11 cellular contexts compared by ENCODE assay signal in genomic region chr17:51257150-51258081, GRCh38. TPM values are rescaled to one million over a fixed set of nuclear protein-coding genes. Genes with fewer than 3 reads are reported as not detected.
DNase-seq lines count a peak whose midpoint lies in the region; ATAC-seq and TF ChIP-seq lines count a peak whose summit lies in the region.
"Had no signal": no experiment of that assay in that cellular context is flagged by ENCODE, and none has a peak within 500 bp of the region (broad histone marks: within the 10 kb centered on the region; RNA-seq: fewer than 3 reads in every experiment).

No MANE protein-coding gene starts in this region.

- no peak overlapping the region for H3K18ac ChIP-seq in IMR-90 (ENCODE audit: low read depth, low read length)

- no peaks in the 10 kb centered on the region for H3K27me3 Mint-ChIP-seq in CD8-positive, alpha-beta T cell (ENCODE audit: low read depth)
- H3K27me3 Mint-ChIP-seq in natural killer cell (ENCODE audit: low read depth in 2 of 2) = no peaks in the 10 kb centered on the region

- TF ChIP-seq POLR2A in IMR-90 (IDR thresholded peaks at IDR 0.05; ENCODE audit: low read depth, low read length) (no peak), stomach (IDR thresholded peaks at IDR 0.05) (no peak)

- H3K23ac ChIP-seq in IMR-90 (ENCODE audit: low read depth, low read length) = no peak overlapping the region

- no peak for ATAC-seq in CD8-positive, alpha-beta T cell
- ATAC-seq in IMR-90 (ENCODE audit: low read depth) (no peak), natural killer cell (no peak), GM21528 (IDR thresholded peaks at IDR 0.05; ENCODE audit: low FRiP score, unreplicated experiment) (no peak)
- ATAC-seq: activated naive CD4-positive, alpha-beta T cell treated with anti-CD3 and anti-CD28 coated beads, Interleukin-2, amount 50 U/mL, for 72 hours had no signal

- peaks cover 36% of the 10 kb centered on the region for H3K4me1 ChIP-seq in CD8-positive, alpha-beta T cell (ENCODE audit: insufficient read depth, low read length)
- H3K4me1 ChIP-seq in IMR-90 (ENCODE audit: control insufficient read depth, insufficient read depth, low read length) (no peaks in the 10 kb centered on the region; the same call in 1 of the 2 replicates), mammary epithelial cell (ENCODE audit: insufficient read depth, low read length) (peaks cover 26% of the 10 kb centered on the region), stomach (peaks cover 29 to 78% (median 63%) of the 10 kb centered on the region in 4 donors)

- H3K4me1 Mint-ChIP-seq in CD8-positive, alpha-beta T cell (ENCODE audit: low read depth) = peaks cover 61% of the 10 kb centered on the region
- H3K4me1 Mint-ChIP-seq in natural killer cell = peaks cover 42 to 48% of the 10 kb centered on the region in 2 donors

- peak overlapping the region; percentile 97 for H3K4me3 Mint-ChIP-seq in CD8-positive, alpha-beta T cell
- peak overlapping the region; percentile 94 for H3K4me3 Mint-ChIP-seq in natural killer cell

- no peak overlapping the region for H4K8ac ChIP-seq in IMR-90 (ENCODE audit: low read depth in 2 of 2, low read length in 2 of 2)

- no peak overlapping the region for H2BK15ac ChIP-seq in IMR-90 (ENCODE audit: low read depth, low read length)

- BruUV-seq in IMR-90 (replicated peaks; lab: Mats Ljungman, UMichigan) (no TSS peak), mammary epithelial cell (replicated peaks; lab: Mats Ljungman, UMichigan) (TSS peak; percentile 3)

- H3K36me3 ChIP-seq in CD8-positive, alpha-beta T cell (ENCODE audit: insufficient read depth, low read length) = no peaks in the 10 kb centered on the region
- H3K36me3 ChIP-seq in IMR-90 (ENCODE audit: control insufficient read depth, insufficient read depth, low read length) = peaks cover 5% of the 10 kb centered on the region
- peaks cover 2% of the 10 kb centered on the region for H3K36me3 ChIP-seq in mammary epithelial cell (ENCODE audit: insufficient read depth, low read length)
- H3K36me3 ChIP-seq in stomach = peaks cover 0 to 24% (median 20%) of the 10 kb centered on the region in 4 donors

- no peaks in the 10 kb centered on the region for H3K9me3 ChIP-seq in CD8-positive, alpha-beta T cell (ENCODE audit: low read length)
- H3K9me3 ChIP-seq in IMR-90 (ENCODE audit: control insufficient read depth, insufficient read depth, low read length) (no peaks in the 10 kb centered on the region), mammary epithelial cell (replicated peaks; ENCODE audit: insufficient read depth, low read length) (no peaks in the 10 kb centered on the region), stomach (no peaks in the 10 kb centered on the region)
- H3K9me3 ChIP-seq: tibial nerve had no signal

- H3K36me3 Mint-ChIP-seq in CD8-positive, alpha-beta T cell = peaks cover 49% of the 10 kb centered on the region
- no peaks in the 10 kb centered on the region for H3K36me3 Mint-ChIP-seq in natural killer cell

- no peak overlapping the region for H2BK5ac ChIP-seq in IMR-90 (ENCODE audit: low read depth, low read length, poor library complexity, severe bottlenecking)

- H4K20me1 ChIP-seq in IMR-90 (ENCODE audit: insufficient read depth, low read length) = peaks cover 29% of the 10 kb centered on the region
- H4K20me1 ChIP-seq in mammary epithelial cell (ENCODE audit: insufficient read depth, low read length) = no peaks in the 10 kb centered on the region

- TF ChIP-seq EP300 in stomach (IDR thresholded peaks at IDR 0.05) = no peak

- no peak overlapping the region for H3K14ac ChIP-seq in IMR-90 (replicated peaks; ENCODE audit: low read depth, low read length)

- CTCF ChIA-PET in CD8-positive, alpha-beta T cell (lab: Charles Lee) = interaction anchor here (0.6 kb wide), 1 partner anchor 8 kb away, joined by 3 read pairs; no protein-coding TSS in a partner anchor
- CTCF ChIA-PET in IMR-90 (lab: Yijun Ruan, JAX) = interaction anchor here (0.6 kb wide), 1 partner anchor 24 kb away, joined by 3 read pairs; no protein-coding TSS in a partner anchor
- CTCF ChIA-PET in mammary epithelial cell (lab: Charles Lee; ENCODE audit: low non-redundant PET) = interaction anchor here (0.6 kb wide), 1 partner anchor 27 kb away, joined by 8 read pairs; no protein-coding TSS in a partner anchor

- dilution Hi-C loops in IMR-90 (cut with HindIII; ENCODE audit: low sequenced_read_pairs, unreplicated experiment) = no loop called here
- dilution Hi-C loops in mammary epithelial cell (cut with HindIII; ENCODE audit: low sequenced_read_pairs) = no loop called here

- in situ Hi-C loops in IMR-90 (cut with MboI; ENCODE audit: low sequenced_read_pairs) (no loop called here), mammary epithelial cell (cut with MboI; ENCODE audit: low sequenced_read_pairs in 2 of 2) (no loop called here)

- no peak overlapping the region for H2BK20ac ChIP-seq in IMR-90 (ENCODE audit: low read depth, low read length)

- H2AK9ac ChIP-seq in IMR-90 (replicated peaks; ENCODE audit: low read depth, low read length, poor library complexity) = no peak overlapping the region

- no peak for TF ChIP-seq RAD21 in IMR-90 (IDR thresholded peaks at IDR 0.05; ENCODE audit: low read length)

- no peaks in the 10 kb centered on the region for H3K9me3 Mint-ChIP-seq in CD8-positive, alpha-beta T cell
- no peaks in the 10 kb centered on the region for H3K9me3 Mint-ChIP-seq in natural killer cell
- H3K9me3 Mint-ChIP-seq: activated naive CD4-positive, alpha-beta T cell treated with anti-CD3 and anti-CD28 coated beads, Interleukin-2, amount 50 U/mL, for 72 hours had no signal

- TF ChIP-seq CTCF in CD8-positive, alpha-beta T cell (IDR thresholded peaks at IDR 0.05) = no peak
- TF ChIP-seq CTCF in IMR-90 (conservative IDR thresholded peaks at IDR 0.05; ENCODE audit: low read depth, low read length) = no peak
- TF ChIP-seq CTCF in mammary epithelial cell (conservative IDR thresholded peaks at IDR 0.05 in 1 of 2, IDR thresholded peaks at IDR 0.05 in 1 of 2; ENCODE audit: extremely low read depth in 1 of 2, insufficient read depth in 1 of 2, low read depth in 1 of 2, low read length in 2 of 2) = no peak
- TF ChIP-seq CTCF in natural killer cell (IDR thresholded peaks at IDR 0.05) = no peak
- no peak for TF ChIP-seq CTCF in stomach (IDR thresholded peaks at IDR 0.05)

- peaks cover 2% of the 10 kb centered on the region for H3K9me1 ChIP-seq in IMR-90 (ENCODE audit: insufficient read depth, low read length)

- no peak for DNase-seq in CD8-positive, alpha-beta T cell
- DNase-seq in IMR-90 = no peak
- no peak for DNase-seq in mammary epithelial cell
- DNase-seq in natural killer cell = no peak
- no peak for DNase-seq in NCI-H345 (lab: John Stamatoyannopoulos, UW)
- DNase-seq in stomach = no peak
- DNase-seq in foreskin melanocyte = no peak

- no peaks in the 10 kb centered on the region for H3K27me3 ChIP-seq in CD8-positive, alpha-beta T cell (ENCODE audit: insufficient read depth, low read length)
- H3K27me3 ChIP-seq in IMR-90 (ENCODE audit: control insufficient read depth, insufficient read depth, low read length) (no peaks in the 10 kb centered on the region), mammary epithelial cell (ENCODE audit: insufficient read depth, low read length) (no peaks in the 10 kb centered on the region), stomach (no peaks in the 10 kb centered on the region)
- H3K27me3 ChIP-seq: tibial nerve had no signal

- no peak overlapping the region for H2AK5ac ChIP-seq in IMR-90 (ENCODE audit: low read depth, low read length)

- intact Hi-C loops in CD8-positive, alpha-beta T cell (cut with DNase I, micrococcal nuclease) = loop anchor here in 1 of 2 experiments (5.0 kb wide), 1 partner anchor 90 kb away; the partner anchor contains the start of gene NME2
- intact Hi-C loops in IMR-90 (cut with micrococcal nuclease) = loop anchor here (5.0 kb wide), 1 partner anchor 40 kb away; no protein-coding TSS in a partner anchor
- intact Hi-C loops in mammary epithelial cell (cut with micrococcal nuclease) = loop anchor here (5.0 kb wide), 1 partner anchor 35 kb away; no protein-coding TSS in a partner anchor
- intact Hi-C loops in natural killer cell (cut with micrococcal nuclease) = no loop called here
- intact Hi-C loops in stomach (cut with DNase I; ENCODE audit: low total_unique reads) = no loop called here

- no peak overlapping the region for H2BK120ac ChIP-seq in IMR-90 (ENCODE audit: low read depth, low read length)

- H3K56ac ChIP-seq in IMR-90 (ENCODE audit: extremely low read depth, insufficient read depth, low read length) = no peak overlapping the region

- peaks cover 9 to 42% of the 10 kb centered on the region in 2 experiments; a peak in 3 of 4 replicates for H3K79me1 ChIP-seq in IMR-90 (ENCODE audit: low read depth in 1 of 2, low read length in 2 of 2)

- no peak overlapping the region for H4K91ac ChIP-seq in IMR-90 (ENCODE audit: insufficient read depth, low read depth, low read length)

- H3K4me2 ChIP-seq in IMR-90 (ENCODE audit: low read depth, low read length) (no peak overlapping the region), mammary epithelial cell (ENCODE audit: insufficient read depth, low read depth, low read length) (peak overlapping the region; percentile 87)

- H3K9ac ChIP-seq in IMR-90 (ENCODE audit: low read depth, low read length) = no peak overlapping the region
- no peak overlapping the region for H3K9ac ChIP-seq in mammary epithelial cell (ENCODE audit: insufficient read depth, low read length)

- H3K27ac ChIP-seq in CD8-positive, alpha-beta T cell (ENCODE audit: low read depth, low read length) = no peak overlapping the region
- H3K27ac ChIP-seq in IMR-90 (ENCODE audit: insufficient read depth, low read length) (no peak overlapping the region), mammary epithelial cell (ENCODE audit: insufficient read depth, low read depth, low read length) (no peak overlapping the region), stomach (no peak overlapping the region)
- H3K27ac ChIP-seq: tibial nerve had no signal

- no peak overlapping the region for H3K4ac ChIP-seq in IMR-90 (ENCODE audit: low read depth, low read length)

- no peak overlapping the region for H3K27ac Mint-ChIP-seq in CD8-positive, alpha-beta T cell
- H3K27ac Mint-ChIP-seq in natural killer cell = peak overlapping the region; percentile 7 to 91

- H3K4me3 ChIP-seq in CD8-positive, alpha-beta T cell (ENCODE audit: low read depth, low read length) = no peak overlapping the region
- H3K4me3 ChIP-seq in IMR-90 (ENCODE audit: insufficient read depth, low read depth, low read length) (no peak overlapping the region), mammary epithelial cell (replicated peaks in 1 of 3; ENCODE audit: insufficient read depth in 1 of 3, low read depth in 2 of 3, low read length in 3 of 3) (peak overlapping the region in 1 of 3 experiments; percentile 91), stomach (peak overlapping the region in 2 of 4 donors; percentile 95 to 97)
- H3K4me3 ChIP-seq: lung had no signal

- WGBS in IMR-90 (ENCODE audit: extremely low coverage in 2 of 2, insufficient read length in 1 of 2), 2 experiments = no CpG with 5 or more reads among the region's 3 CpGs
- 79% methylated on average over 3 of the region's 3 CpGs for WGBS in mammary epithelial cell (ENCODE audit: low coverage, missing lambda C conversion rate)
- 49 to 56% (median 52%) methylated on average over 3 of the region's 3 CpGs for whole genome bisulfite sequencing in stomach, 5 donors

- H4K5ac ChIP-seq in IMR-90 (ENCODE audit: low read depth, low read length) = no peak overlapping the region

- peaks cover 96% of the 10 kb centered on the region for H3K79me2 ChIP-seq in mammary epithelial cell (ENCODE audit: insufficient read depth, low read length)

- no peak overlapping the region for H2AFZ ChIP-seq in IMR-90 (replicated peaks; ENCODE audit: low read length, poor library complexity)
- H2AFZ ChIP-seq in mammary epithelial cell (ENCODE audit: low read depth, low read length) = no peak overlapping the region

- POLR2A ChIA-PET in CD8-positive, alpha-beta T cell (lab: Charles Lee) = interaction anchor here (1.1 to 1.9 kb wide), 3 partner anchors 11 to 104 kb away, joined by 4 to 9 read pairs (median 4); partner anchors contain the start of gene NME1
- POLR2A ChIA-PET in IMR-90 (lab: Charles Lee; ENCODE audit: unreplicated experiment) = no interaction called here

RNA-seq across cellular contexts. Expression of gene MBTD1, which starts 2.4 kb away (rescaled TPM):
- total RNA-seq in CD8-positive, alpha-beta T cell = 10 to 100 TPM; 23.7 to 24.7 TPM
- total RNA-seq in IMR-90 (2012; rRNA removed) = 5.6 and 6.9 TPM in 2 replicates
- 2.5 and 3.2 TPM in 2 replicates for polyA plus RNA-seq in IMR-90 (2012; rRNA removed)
- polyA plus RNA-seq in IMR-90 (2012; cell fraction: cytosol; rRNA removed) = 0.37 and 0.71 TPM in 2 replicates
- 1.1 and 13.9 TPM in 2 replicates for polyA plus RNA-seq in IMR-90 (2012; cell fraction: nucleus; rRNA removed; ENCODE audit: low replicate concordance)
- 10 to 100 TPM in 1 of 2 donors, 1 to 10 TPM in 1; 7.5 to 10.3 TPM for total RNA-seq in mammary epithelial cell
- polyA plus RNA-seq in mammary epithelial cell = 2.2 TPM
- 10.5 TPM for polyA minus RNA-seq in mammary epithelial cell
- 10 to 100 TPM; 24.6 to 32.4 (median 28.8) TPM for total RNA-seq in natural killer cell
- 10 to 100 TPM in 4 of 5 donors, 1 to 10 TPM in 1; 5.8 to 56.7 (median 34.8) TPM for total RNA-seq in stomach
- 1 to 10 TPM; 4.4 to 7.6 (median 5.4) TPM for polyA plus RNA-seq in stomach

RNA-seq across cellular contexts. Expression of gene UTP18, which starts 2.9 kb away (rescaled TPM):
- total RNA-seq in CD8-positive, alpha-beta T cell = 10 to 100 TPM; 53.5 to 59.8 TPM
- total RNA-seq in IMR-90 (2012; rRNA removed) (22.4 and 43.9 TPM in 2 replicates), mammary epithelial cell (10 to 100 TPM; 25.0 to 37.3 TPM), natural killer cell (10 to 100 TPM; 33.5 to 40.3 (median 34.6) TPM), stomach (10 to 100 TPM in 4 of 5 donors, 1 to 10 TPM in 1; 3.6 to 38.9 (median 19.4) TPM)
- polyA plus RNA-seq in IMR-90 (2012; rRNA removed) (15.5 and 17.7 TPM in 2 replicates), mammary epithelial cell (20.6 TPM), stomach (10 to 100 TPM; 18.0 to 37.1 (median 20.8) TPM)
- polyA plus RNA-seq in IMR-90 (2012; cell fraction: cytosol; rRNA removed) = 5.7 and 9.0 TPM in 2 replicates
- polyA plus RNA-seq in IMR-90 (2012; cell fraction: nucleus; rRNA removed; ENCODE audit: low replicate concordance) = 4.3 and 9.1 TPM in 2 replicates
- 13.4 TPM for polyA minus RNA-seq in mammary epithelial cell

Comparison
In these comparisons a context has a peak if more than half of its experiments do, and no peak if none do; other contexts are left out.
1. intact Hi-C loops: an anchor here in IMR-90 (5.0 kb wide) and mammary epithelial cell (5.0 kb wide); none called in natural killer cell and stomach.